ENCODE assay signal across 29 cellular contexts in genomic region chr20:42524058-42524457, GRCh38.
"Had no signal": no experiment of that assay in that cellular context is flagged by ENCODE, and none has a peak within 500 bp of the region (broad histone marks: within the 10 kb centered on the region; RNA-seq: fewer than 3 reads in every experiment).

No MANE protein-coding gene starts in this region.

- H3K27ac ChIP-seq: stomach, suprapubic skin, testis, thoracic aorta, thyroid gland, tibial artery, tibial nerve, transverse colon, upper lobe of left lung, upper lobe of right lung, uterus, vagina had no signal

- FAIRE-seq: urothelium cell line had no signal

- H3K4me3 ChIP-seq: stomach, suprapubic skin, testis, thoracic aorta, thyroid gland, tibial artery, tibial nerve, transverse colon, upper lobe of left lung, upper lobe of right lung, uterus, vagina had no signal

- H3K4me1 Mint-ChIP-seq: stimulated activated effector memory CD8-positive, alpha-beta T cell treated with anti-CD3 and anti-CD28 coated beads, Interleukin-12 subunit alpha, Interleukin-12 subunit beta, amount 100 ng/mL, for 72 hours; stimulated activated memory B cell treated with anti-CD40 and anti-IgM and Interleukin-4, amounts not matched to agents 10 μg/mL and 1 μg/mL and 100 μg/mL, for 72 hours; stimulated activated naive B cell treated with anti-CD40 and anti-IgM and Interleukin-4, amounts not matched to agents 10 μg/mL and 1 μg/mL and 100 μg/mL, for 72 hours; stimulated activated naive CD8-positive, alpha-beta T cell treated with anti-CD3 and anti-CD28 coated beads, Interleukin-15, amount 100 ng/mL, for 72 hours had no signal

- H3K4me3 Mint-ChIP-seq: stimulated activated effector memory CD8-positive, alpha-beta T cell treated with anti-CD3 and anti-CD28 coated beads, Interleukin-12 subunit alpha, Interleukin-12 subunit beta, amount 100 ng/mL, for 72 hours; stimulated activated memory B cell treated with anti-CD40 and anti-IgM and Interleukin-4, amounts not matched to agents 10 μg/mL and 1 μg/mL and 100 μg/mL, for 72 hours; stimulated activated naive B cell treated with anti-CD40 and anti-IgM and Interleukin-4, amounts not matched to agents 10 μg/mL and 1 μg/mL and 100 μg/mL, for 72 hours; stimulated activated naive CD8-positive, alpha-beta T cell treated with anti-CD3 and anti-CD28 coated beads, Interleukin-15, amount 100 ng/mL, for 72 hours; stimulated activated naive CD8-positive, alpha-beta T cell treated with anti-CD3 and anti-CD28 coated beads, Interleukin-15, Interleukin-2, amounts not matched to agents 100 ng/mL and 50 ng/mL, for 24 hours; type B pancreatic cell had no signal

- H3K9me3 ChIP-seq: stomach, suprapubic skin, testis, thoracic aorta, thyroid gland, tibial artery, tibial nerve, transverse colon, upper lobe of left lung, upper lobe of right lung, uterus, vagina had no signal

- H3K27me3 Mint-ChIP-seq: stimulated activated memory B cell treated with anti-CD40 and anti-IgM and Interleukin-4, amounts not matched to agents 10 μg/mL and 1 μg/mL and 100 μg/mL, for 72 hours; stimulated activated naive B cell treated with anti-CD40 and anti-IgM and Interleukin-4, amounts not matched to agents 10 μg/mL and 1 μg/mL and 100 μg/mL, for 72 hours; stimulated activated naive CD8-positive, alpha-beta T cell treated with anti-CD3 and anti-CD28 coated beads, Interleukin-15, amount 100 ng/mL, for 72 hours; stimulated activated naive CD8-positive, alpha-beta T cell treated with anti-CD3 and anti-CD28 coated beads, Interleukin-15, Interleukin-2, amounts not matched to agents 100 ng/mL and 50 ng/mL, for 24 hours had no signal

- H3K36me3 Mint-ChIP-seq: stimulated activated effector memory CD8-positive, alpha-beta T cell treated with anti-CD3 and anti-CD28 coated beads, Interleukin-12 subunit alpha, Interleukin-12 subunit beta, amount 100 ng/mL, for 72 hours; stimulated activated memory B cell treated with anti-CD40 and anti-IgM and Interleukin-4, amounts not matched to agents 10 μg/mL and 1 μg/mL and 100 μg/mL, for 72 hours; stimulated activated naive B cell treated with anti-CD40 and anti-IgM and Interleukin-4, amounts not matched to agents 10 μg/mL and 1 μg/mL and 100 μg/mL, for 72 hours; type B pancreatic cell had no signal

- ATAC-seq: stimulated activated effector memory CD8-positive, alpha-beta T cell treated with anti-CD3 and anti-CD28 coated beads, Interleukin-12 subunit alpha, Interleukin-12 subunit beta, amount 100 ng/mL, for 72 hours; stimulated activated memory B cell treated with anti-CD40 and anti-IgM and Interleukin-4, amounts not matched to agents 10 μg/mL and 1 μg/mL and 100 μg/mL, for 72 hours; stimulated activated naive B cell treated with anti-CD40 and anti-IgM and Interleukin-4, amounts not matched to agents 10 μg/mL and 1 μg/mL and 100 μg/mL, for 72 hours; stimulated activated naive CD8-positive, alpha-beta T cell treated with anti-CD3 and anti-CD28 coated beads, Interleukin-15, amount 100 ng/mL, for 72 hours; stimulated activated naive CD8-positive, alpha-beta T cell treated with anti-CD3 and anti-CD28 coated beads, Interleukin-15, Interleukin-2, amounts not matched to agents 100 U/mL and 50 U/mL, for 24 hours; upper lobe of right lung had no signal

- H3K36me3 ChIP-seq: stomach, suprapubic skin, thoracic aorta, thyroid gland, tibial artery, tibial nerve, transverse colon, upper lobe of left lung, upper lobe of right lung, uterus, vagina had no signal

- DNase-seq: stimulated activated CD4-positive, alpha-beta T cell treated with anti-CD3 and anti-CD28 coated beads, Interleukin-2, amount 100 ng/mL, for 48 hours; stimulated activated CD4-positive, alpha-beta T cell treated with anti-CD3 and anti-CD28 coated beads, Interleukin-4, amount 100 ng/mL, for 1 hour; stimulated activated CD4-positive, alpha-beta T cell treated with anti-CD3 and anti-CD28 coated beads, Interleukin-4, amount 100 ng/mL, for 24 hours; stimulated activated CD4-positive, alpha-beta T cell treated with anti-CD3 and anti-CD28 coated beads, Interleukin-4, amount 100 ng/mL, for 4 hours; stimulated activated CD8-positive, alpha-beta memory T cell treated with anti-CD3 and anti-CD28 coated beads, Interleukin-4, amount 100 ng/mL, for 48 hours; stimulated activated naive B cell treated with anti-CD40 and anti-IgM and Interleukin-4, amounts not matched to agents 10 μg/mL and 1 μg/mL and 100 μg/mL, for 72 hours; stimulated activated naive CD4-positive, alpha-beta T cell; stimulated activated naive CD4-positive, alpha-beta T cell treated with Interleukin-2 at 50 U/mL for 16 hours; stimulated activated naive CD8-positive, alpha-beta T cell treated with anti-CD3 and anti-CD28 coated beads, Interleukin-15, amount 100 ng/mL, for 72 hours; stimulated activated naive CD8-positive, alpha-beta T cell treated with anti-CD3 and anti-CD28 coated beads, Interleukin-15, Interleukin-2, amounts not matched to agents 100 U/mL and 50 U/mL, for 24 hours; stomach; substantia nigra; testis; thyroid gland; tibial artery; transverse colon; trophoblast cell; upper lobe of left lung; upper lobe of right lung; uterus had no signal

- H3K4me1 ChIP-seq: stomach, suprapubic skin, testis, thyroid gland, tibial artery, tibial nerve, transverse colon, upper lobe of left lung, upper lobe of right lung, uterus, vagina had no signal

- H3K27ac Mint-ChIP-seq: stimulated activated effector memory CD8-positive, alpha-beta T cell treated with anti-CD3 and anti-CD28 coated beads, Interleukin-12 subunit alpha, Interleukin-12 subunit beta, amount 100 ng/mL, for 72 hours; stimulated activated memory B cell treated with anti-CD40 and anti-IgM and Interleukin-4, amounts not matched to agents 10 μg/mL and 1 μg/mL and 100 μg/mL, for 72 hours; stimulated activated naive B cell treated with anti-CD40 and anti-IgM and Interleukin-4, amounts not matched to agents 10 μg/mL and 1 μg/mL and 100 μg/mL, for 72 hours; stimulated activated naive CD8-positive, alpha-beta T cell treated with anti-CD3 and anti-CD28 coated beads, Interleukin-15, amount 100 ng/mL, for 72 hours; stimulated activated naive CD8-positive, alpha-beta T cell treated with anti-CD3 and anti-CD28 coated beads, Interleukin-15, Interleukin-2, amounts not matched to agents 100 ng/mL and 50 ng/mL, for 24 hours; type B pancreatic cell had no signal

- H3K27me3 ChIP-seq: stomach, suprapubic skin, testis, thyroid gland, tibial artery, tibial nerve, transverse colon, upper lobe of left lung, upper lobe of right lung, uterus, vagina had no signal
